Comparison of ENCODE assay signal across 8 cellular contexts in genomic region chr1:226827968-226828513, GRCh38. TPM values are rescaled to one million over a fixed set of nuclear protein-coding genes. Genes with fewer than 3 reads are reported as not detected.
DNase-seq lines count a peak whose midpoint lies in the region; ATAC-seq and TF ChIP-seq lines count a peak whose summit lies in the region.

No MANE protein-coding gene starts in this region.

- no peaks in the 10 kb centered on the region for H3K9me2 ChIP-seq in HCT116 (ENCODE audit: insufficient read depth)

- POLR2A ChIA-PET in HCT116 (lab: Charles Lee) = interaction anchor here (0.6 to 1.0 kb wide), 3 partner anchors 13 to 195 kb away, joined by 3 read pairs; no protein-coding TSS in a partner anchor

- no peaks in the 10 kb centered on the region for H4K20me1 ChIP-seq in HCT116 (ENCODE audit: insufficient read depth)

- DNase-seq in G401 (ENCODE audit: low spot score) (peak; percentile 92), HCT116 (ENCODE audit: low read depth, low spot score) (peak; percentile 90), M059J (ENCODE audit: low read depth) (peak; percentile 92), RPMI8226 (peak; percentile 95), fibroblast of villous mesenchyme (ENCODE audit: low read depth) (peak; percentile 96)
- DNase-seq in stimulated activated naive CD8-positive, alpha-beta T cell treated with anti-CD3 and anti-CD28 coated beads, Interleukin-15, amount 100 ng/mL, for 72 hours = peak; percentile 94 to 97

- H3K27ac ChIP-seq in HCT116 (ENCODE audit: low read depth, low read length) = peak overlapping the region; percentile 25; the same call in 1 of the 2 replicates

- H3K4me1 Mint-ChIP-seq in activated T-helper 17 cell treated with anti-CD3 and anti-CD28 coated beads, Interleukin-2, amount 50 U/mL, for 72 hours = peaks cover 14% of the 10 kb centered on the region
- peaks cover 45% of the 10 kb centered on the region for H3K4me1 Mint-ChIP-seq in stimulated activated naive CD8-positive, alpha-beta T cell treated with anti-CD3 and anti-CD28 coated beads, Interleukin-15, amount 100 ng/mL, for 72 hours

- peak; percentile 100 for TF ChIP-seq RAD21 in HCT116 (IDR thresholded peaks at IDR 0.05; ENCODE audit: low read depth)

- intact Hi-C loops in HCT116 (cut with micrococcal nuclease) = loop anchor here (1.0 to 5.0 kb wide), 4 partner anchors 116 to 609 kb away; no protein-coding TSS in a partner anchor

- no peak for TF ChIP-seq POLR2A in HCT116 (IDR thresholded peaks at IDR 0.05; ENCODE audit: borderline replicate concordance, extremely low read depth, insufficient read depth, insufficient read length)

- H3K4me3 Mint-ChIP-seq in activated T-helper 17 cell treated with anti-CD3 and anti-CD28 coated beads, Interleukin-2, amount 50 U/mL, for 72 hours = peak overlapping the region; percentile 78
- H3K4me3 Mint-ChIP-seq in stimulated activated naive CD8-positive, alpha-beta T cell treated with anti-CD3 and anti-CD28 coated beads, Interleukin-15, amount 100 ng/mL, for 72 hours = peak overlapping the region; percentile 69 to 80

- peak; percentile 100 for ATAC-seq in HCT116
- peak; percentile 100 for ATAC-seq in activated T-helper 17 cell treated with anti-CD3 and anti-CD28 coated beads, Interleukin-2, amount 50 U/mL, for 72 hours (replicated peaks)
- ATAC-seq in stimulated activated naive CD8-positive, alpha-beta T cell treated with anti-CD3 and anti-CD28 coated beads, Interleukin-15, amount 100 ng/mL, for 72 hours = peak; percentile 100

- H3K36me3 ChIP-seq in HCT116 (ENCODE audit: control insufficient read depth in 1 of 2, insufficient read depth in 2 of 2, low read length in 2 of 2) (no peaks in the 10 kb centered on the region), neuron (ENCODE audit: insufficient read depth, low read length) (no peaks in the 10 kb centered on the region)

- CTCF ChIA-PET in HCT116 (lab: Charles Lee) = interaction anchor here (0.6 to 1.5 kb wide), 11 partner anchors 9 to 281 kb away, joined by 3 to 17 read pairs (median 4); no protein-coding TSS in a partner anchor

- TF ChIP-seq CTCF in HCT116 (IDR thresholded peaks at IDR 0.05 in 2 of 3, conservative IDR thresholded peaks at IDR 0.05 in 1 of 3; ENCODE audit: borderline replicate concordance in 1 of 3, insufficient read depth in 1 of 3, low read depth in 2 of 3, low read length in 2 of 3) = peak; percentile 89 to 94 (median 93)
- TF ChIP-seq CTCF in fibroblast of villous mesenchyme (IDR thresholded peaks at IDR 0.05; ENCODE audit: insufficient read depth, low read depth, low read length) = peak; percentile 94

- RAD21 ChIA-PET in HCT116 (lab: Charles Lee; ENCODE audit: low non-redundant PET in 1 of 2, low total read pairs in 2 of 2, uncharacterized antibody in 2 of 2, unreplicated experiment in 2 of 2) = interaction anchor here in 1 of 2 experiments (1.0 to 1.2 kb wide), 2 partner anchors 194 to 202 kb away, joined by 4 read pairs; no protein-coding TSS in a partner anchor

- in situ Hi-C loops in G401 (cut with HindIII; ENCODE audit: low sequenced_read_pairs) = no loop called here

- H3K9ac ChIP-seq in HCT116 (ENCODE audit: low read length) = peak overlapping the region; percentile 56

- H3K27me3 Mint-ChIP-seq in activated T-helper 17 cell treated with anti-CD3 and anti-CD28 coated beads, Interleukin-2, amount 50 U/mL, for 72 hours = peaks cover 5% of the 10 kb centered on the region
- H3K27me3 Mint-ChIP-seq in stimulated activated naive CD8-positive, alpha-beta T cell treated with anti-CD3 and anti-CD28 coated beads, Interleukin-15, amount 100 ng/mL, for 72 hours = no peaks in the 10 kb centered on the region

- H3K9me3 ChIP-seq in HCT116 (ENCODE audit: control insufficient read depth in 1 of 2, insufficient read depth in 1 of 2, low read depth in 1 of 2, low read length in 2 of 2) = no peaks in the 10 kb centered on the region; a peak in 1 of 4 replicates
- H3K9me3 ChIP-seq in neuron (ENCODE audit: low read length) = no peaks in the 10 kb centered on the region

- no peaks in the 10 kb centered on the region for H3K9me3 Mint-ChIP-seq in activated T-helper 17 cell treated with anti-CD3 and anti-CD28 coated beads, Interleukin-2, amount 50 U/mL, for 72 hours
- no peaks in the 10 kb centered on the region for H3K9me3 Mint-ChIP-seq in stimulated activated naive CD8-positive, alpha-beta T cell treated with anti-CD3 and anti-CD28 coated beads, Interleukin-15, amount 100 ng/mL, for 72 hours

- no TSS peak for BruUV-seq in HCT116 (replicated peaks; lab: Mats Ljungman, UMichigan)

- H2AFZ ChIP-seq in HCT116 (ENCODE audit: low read depth, low read length, poor library complexity, severe bottlenecking) (peak overlapping the region; percentile 99), neuron (ENCODE audit: low read depth, low read length) (peak overlapping the region; percentile 11)

- no peaks in the 10 kb centered on the region for H3K27me3 ChIP-seq in HCT116 (ENCODE audit: insufficient read depth, low read length)
- H3K27me3 ChIP-seq in neuron (ENCODE audit: insufficient read depth, low read length) = peaks cover 3% of the 10 kb centered on the region

- H3K36me3 Mint-ChIP-seq in activated T-helper 17 cell treated with anti-CD3 and anti-CD28 coated beads, Interleukin-2, amount 50 U/mL, for 72 hours (ENCODE audit: low read depth) = no peaks in the 10 kb centered on the region

- H3K27ac Mint-ChIP-seq in activated T-helper 17 cell treated with anti-CD3 and anti-CD28 coated beads, Interleukin-2, amount 50 U/mL, for 72 hours = peak overlapping the region; percentile 97
- H3K27ac Mint-ChIP-seq in stimulated activated naive CD8-positive, alpha-beta T cell treated with anti-CD3 and anti-CD28 coated beads, Interleukin-15, amount 100 ng/mL, for 72 hours = peak overlapping the region; percentile 97 to 100

- peak overlapping the region; percentile 76 for H3K4me2 ChIP-seq in HCT116 (ENCODE audit: low read length)

- H3K4me1 ChIP-seq in HCT116 (ENCODE audit: control insufficient read depth in 1 of 2, insufficient read depth in 2 of 2, low read length in 2 of 2) (peaks cover 9 to 26% of the 10 kb centered on the region in 2 experiments), neuron (ENCODE audit: insufficient read depth, low read length) (no peaks in the 10 kb centered on the region)

- H3K4me3 ChIP-seq in HCT116 (replicated peaks in 1 of 2; ENCODE audit: low read depth in 1 of 2, low read length in 2 of 2) (no peak overlapping the region; a peak in 1 of 4 replicates), fibroblast of villous mesenchyme (ENCODE audit: low read depth, low read length) (no peak overlapping the region), neuron (ENCODE audit: low read length) (no peak overlapping the region)

- no peaks in the 10 kb centered on the region for H3K79me2 ChIP-seq in HCT116 (ENCODE audit: insufficient read depth, low read length)

TF ChIP-seq in HCT116, 20 proteins besides CTCF, POLR2A, EP300 and RAD21:
- TF ChIP-seq ELF1 (IDR thresholded peaks at IDR 0.05; ENCODE audit: borderline replicate concordance, low read depth) = peak; percentile 73; the same call in 1 of the 2 replicates
- TF ChIP-seq ZNF274 (IDR thresholded peaks at IDR 0.05; ENCODE audit: low read depth, low read length) = no peak
- no peak for TF ChIP-seq FOSL1 (IDR thresholded peaks at IDR 0.05; ENCODE audit: low read depth)
- TF ChIP-seq, protein P1, sequence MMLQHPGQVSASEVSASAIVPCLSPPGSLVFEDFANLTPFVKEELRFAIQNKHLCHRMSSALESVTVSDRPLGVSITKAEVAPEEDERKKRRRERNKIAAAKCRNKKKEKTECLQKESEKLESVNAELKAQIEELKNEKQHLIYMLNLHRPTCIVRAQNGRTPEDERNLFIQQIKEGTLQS (IDR thresholded peaks at IDR 0.05) = no peak
- no peak for TF ChIP-seq EZH2 (IDR thresholded peaks at IDR 0.05)
- TF ChIP-seq MAX (IDR thresholded peaks at IDR 0.05) = no peak
- TF ChIP-seq SP1 (IDR thresholded peaks at IDR 0.05; ENCODE audit: low read depth) = no peak
- TF ChIP-seq ZFX (IDR thresholded peaks at IDR 0.05) = peak; percentile 84

RNA-seq across cellular contexts. Expression of gene PSEN2, which starts 42.4 kb away (rescaled TPM):
- 40.7 and 49.3 TPM in 2 replicates for total RNA-seq in G401 (2014; rRNA removed; shearing (Covaris generic))
- 28.5 TPM for total RNA-seq in HCT116 (2021; ENCODE audit: unreplicated experiment)
- 12.8 and 14.0 TPM in 2 replicates for polyA plus RNA-seq in HCT116 (2012)
- 25.5 and 31.2 TPM in 2 replicates for total RNA-seq in M059J (2014; rRNA removed; shearing (Covaris generic))
- 10 to 100 TPM in 1 of 2 donors, 1 to 10 TPM in 1; 8.2 to 11.0 TPM for total RNA-seq in activated T-helper 17 cell treated with anti-CD3 and anti-CD28 coated beads, Interleukin-2, amount 50 U/mL, for 72 hours
- total RNA-seq in fibroblast of villous mesenchyme = 16.0 and 20.6 TPM in 2 replicates
